ENCODE assay signal across 12 cellular contexts in the genomic region with DNA sequence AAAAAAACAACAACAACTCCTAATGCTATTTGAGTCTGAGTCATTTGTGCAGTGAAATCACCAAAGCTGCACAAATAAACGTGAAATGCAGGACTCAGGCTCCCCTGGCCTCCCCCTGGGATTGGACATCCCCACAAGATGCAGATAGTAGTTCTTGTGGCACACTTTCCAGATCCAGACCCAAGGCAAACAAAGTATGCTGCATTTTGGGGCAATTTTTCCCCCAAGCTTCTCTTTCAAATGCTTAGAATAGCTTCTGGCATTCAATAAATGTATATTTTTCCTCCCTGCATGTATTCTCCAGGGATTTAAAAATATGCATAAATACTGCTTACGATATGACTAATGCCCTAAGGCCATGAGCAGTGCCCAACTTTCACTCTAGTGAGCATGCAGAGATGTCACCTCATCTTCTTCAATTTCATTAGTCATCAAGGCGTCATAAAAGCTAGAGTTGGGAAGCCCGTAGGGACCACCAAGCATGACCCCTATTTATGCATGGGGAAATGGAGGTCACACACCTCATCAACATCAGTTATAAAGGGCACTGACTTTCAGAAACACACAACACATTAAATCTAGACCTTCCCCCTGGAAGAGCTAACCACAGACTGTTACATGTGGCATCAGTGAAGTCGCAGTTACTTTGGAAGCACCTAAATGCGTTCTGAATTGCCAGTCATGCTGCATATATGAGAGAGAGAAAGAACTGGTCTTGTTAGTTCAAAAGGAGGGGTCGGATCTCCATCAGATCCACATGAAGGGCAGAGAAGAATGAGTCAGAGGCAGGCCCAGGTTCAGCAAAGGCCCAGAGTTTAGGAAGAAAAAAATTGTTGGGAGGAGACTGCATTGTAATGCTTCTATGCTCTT.
DNase-seq lines count a peak whose midpoint lies in the region; ATAC-seq, FAIRE-seq and TF ChIP-seq lines count a peak whose summit lies in the region.
"Had no signal": no experiment of that assay in that cellular context is flagged by ENCODE, and none has a peak within 500 bp of the region (broad histone marks: within the 10 kb centered on the region; RNA-seq: fewer than 3 reads in every experiment).

No MANE protein-coding gene starts in this region.

- TF ChIP-seq POLR2A in GM12891 (IDR thresholded peaks at IDR 0.05; ENCODE audit: low read depth, low read length) = no peak

- no peak for ATAC-seq in HG02571 (IDR thresholded peaks at IDR 0.05; ENCODE audit: unreplicated experiment)
- no peak for ATAC-seq in GM21576 (IDR thresholded peaks at IDR 0.05; ENCODE audit: unreplicated experiment)
- no peak for ATAC-seq in GM19467 (IDR thresholded peaks at IDR 0.05; ENCODE audit: unreplicated experiment)

- DNase-seq in A172 (ENCODE audit: low spot score) (peak; percentile 62), GM12891 (ENCODE audit: insufficient read length, low spot score) (no peak), RPMI7951 (ENCODE audit: low read depth) (peak; percentile 91), fibroblast of gingiva (ENCODE audit: low read depth) (peak; percentile 97), amygdala (lab: John Stamatoyannopoulos, UW) (no peak)
- DNase-seq: activated T-cell treated with anti-CD3 and anti-CD28 coated beads, Interleukin-2, amount 50 U/mL, for 24 hours; AML-193; aorta; NCI-H2081 had no signal

- FAIRE-seq in GM12891 (lab: Jason Lieb, UNC) = peak; percentile 13

TF ChIP-seq in GM12891, 5 proteins besides CTCF, POLR2A, EP300 and RAD21:
- TF ChIP-seq TAF1 (IDR thresholded peaks at IDR 0.05; ENCODE audit: low read depth, low read length) (no peak), POU2F2 (IDR thresholded peaks at IDR 0.05; ENCODE audit: low read depth, low read length) (peak; percentile 25; the same call in 1 of the 2 replicates)

Comparison
In these comparisons a context has a peak if more than half of its experiments do, and no peak if none do; other contexts are left out.
1. DNase-seq: peak in A172 (single experiment), RPMI7951 (single experiment) and fibroblast of gingiva (single experiment); none in GM12891 (single experiment) and amygdala (0 of 56).